ENCODE assay signal across 20 cellular contexts in genomic region chr13:51034906-51035305, GRCh38.
DNase-seq lines count a peak whose midpoint lies in the region; ATAC-seq and TF ChIP-seq lines count a peak whose summit lies in the region.
"Had no signal": no experiment of that assay in that cellular context is flagged by ENCODE, and none has a peak within 500 bp of the region (broad histone marks: within the 10 kb centered on the region; RNA-seq: fewer than 3 reads in every experiment).

No MANE protein-coding gene starts in this region.

- H3K9me3 ChIP-seq in MG63 (no peaks in the 10 kb centered on the region), esophagus muscularis mucosa (no peaks in the 10 kb centered on the region), heart left ventricle (no peaks in the 10 kb centered on the region), right atrium auricular region (no peaks in the 10 kb centered on the region)
- H3K9me3 ChIP-seq: A549, BLaER1, neutrophil, stomach, upper lobe of left lung had no signal

- 100% methylated on average over 3 of the region's 3 CpGs for WGBS in esophagus muscularis mucosa
- 81 to 98% (median 96%) methylated on average over 3 of the region's 3 CpGs for WGBS in heart left ventricle, 4 donors

- H3K4me3 ChIP-seq in MG63 (no peak overlapping the region), esophagus muscularis mucosa (no peak overlapping the region), heart left ventricle (no peak overlapping the region), right atrium auricular region (no peak overlapping the region)
- H3K4me3 ChIP-seq: A549, BLaER1, lung, stomach, upper lobe of left lung had no signal

- ATAC-seq in heart left ventricle = no peak
- ATAC-seq: A549; activated CD4-positive, alpha-beta T cell treated with anti-CD3 and anti-CD28 coated beads for 36 hours; activated naive CD8-positive, alpha-beta T cell treated with anti-CD3 and anti-CD28 coated beads, Interleukin-2, amount 50 U/mL, for 24 hours had no signal

- no peak for TF ChIP-seq POLR2A in esophagus muscularis mucosa (IDR thresholded peaks at IDR 0.05; ENCODE audit: low read depth)
- no peak for TF ChIP-seq POLR2A in heart left ventricle (IDR thresholded peaks at IDR 0.05)

- no peak for TF ChIP-seq EP300 in esophagus muscularis mucosa (IDR thresholded peaks at IDR 0.05)

- H3K27me3 ChIP-seq in MG63 (no peaks in the 10 kb centered on the region), esophagus muscularis mucosa (no peaks in the 10 kb centered on the region), heart left ventricle (no peaks in the 10 kb centered on the region), right atrium auricular region (no peaks in the 10 kb centered on the region)
- H3K27me3 ChIP-seq: BLaER1, brain microvascular endothelial cell, neutrophil, stomach, upper lobe of left lung had no signal

- TF ChIP-seq CTCF in 22Rv1 (IDR thresholded peaks at IDR 0.05) = no peak
- TF ChIP-seq CTCF in esophagus muscularis mucosa (IDR thresholded peaks at IDR 0.05) = no peak
- no peak for TF ChIP-seq CTCF in heart left ventricle (IDR thresholded peaks at IDR 0.05)
- TF ChIP-seq CTCF in right atrium auricular region (IDR thresholded peaks at IDR 0.05) = no peak

- no peaks in the 10 kb centered on the region for H3K36me3 ChIP-seq in MG63
- no peaks in the 10 kb centered on the region for H3K36me3 ChIP-seq in esophagus muscularis mucosa
- H3K36me3 ChIP-seq in heart left ventricle = no peaks in the 10 kb centered on the region
- H3K36me3 ChIP-seq in right atrium auricular region = no peaks in the 10 kb centered on the region
- H3K36me3 ChIP-seq: BLaER1, brain microvascular endothelial cell, neutrophil, stomach, upper lobe of left lung had no signal

- DNase-seq in MG63 (peak; percentile 3), NCI-H69 (lab: John Stamatoyannopoulos, UW) (peak; percentile 93), esophagus muscularis mucosa (ENCODE audit: extremely low spot score) (peak; percentile 50), heart left ventricle (no peak), right atrium auricular region (ENCODE audit: low spot score) (no peak), cerebellar nuclear complex (lab: John Stamatoyannopoulos, UW) (no peak)
- no peak for DNase-seq in stimulated activated CD4-positive, alpha-beta T cell treated with anti-CD3 and anti-CD28 coated beads, Interleukin-4, amount 100 ng/mL, for 24 hours
- DNase-seq: activated CD4-positive, alpha-beta T cell treated with anti-CD3 and anti-CD28 coated beads for 36 hours; activated naive CD8-positive, alpha-beta T cell treated with anti-CD3 and anti-CD28 coated beads, Interleukin-2, amount 50 U/mL, for 24 hours; brain microvascular endothelial cell; Calu3; cortex of kidney; stimulated activated CD4-positive, alpha-beta T cell treated with anti-CD3 and anti-CD28 coated beads, Interleukin-4, amount 100 ng/mL, for 4 hours; stomach; upper lobe of left lung had no signal

- intact Hi-C loops in esophagus muscularis mucosa (cut with DNase I) = no loop called here
- intact Hi-C loops in heart left ventricle (cut with DNase I) = no loop called here

- H3K27ac ChIP-seq in 22Rv1 (peak overlapping the region; percentile 53), esophagus muscularis mucosa (replicated peaks in 1 of 4) (no peak overlapping the region), heart left ventricle (no peak overlapping the region), right atrium auricular region (no peak overlapping the region)
- H3K27ac ChIP-seq: A549, BLaER1, brain microvascular endothelial cell, neutrophil, stomach, upper lobe of left lung had no signal

- H3K4me1 ChIP-seq in esophagus muscularis mucosa (no peaks in the 10 kb centered on the region), heart left ventricle (peaks cover 0 to 10% (median 0%) of the 10 kb centered on the region in 12 donors), right atrium auricular region (peaks cover 0 to 6% of the 10 kb centered on the region in 2 donors)
- H3K4me1 ChIP-seq: A549, stomach, upper lobe of left lung had no signal

Comparison
In these comparisons a context has a peak if more than half of its experiments do, and no peak if none do; other contexts are left out.
1. DNase-seq: peak in MG63 (single experiment), NCI-H69 (single experiment) and esophagus muscularis mucosa (single experiment); none in heart left ventricle (0 of 5), right atrium auricular region (single experiment), stimulated activated CD4-positive, alpha-beta T cell treated with anti-CD3 and anti-CD28 coated beads, Interleukin-4, amount 100 ng/mL, for 24 hours (single experiment) and cerebellar nuclear complex (0 of 2).